ENCODE assay signal across 8 cellular contexts in genomic region chr6:28648878-28649375, GRCh38.
DNase-seq lines count a peak whose midpoint lies in the region; ATAC-seq, FAIRE-seq and TF ChIP-seq lines count a peak whose summit lies in the region.

No MANE protein-coding gene starts in this region.

- no peaks in the 10 kb centered on the region for H3K9me3 ChIP-seq in prostate gland

- H3K27ac ChIP-seq in dorsolateral prefrontal cortex (peak overlapping the region in 14 of 59 donors; percentile 1 to 58 (median 26)), prostate gland (no peak overlapping the region)

- no peak for TF ChIP-seq POLR2A in prostate gland (IDR thresholded peaks at IDR 0.05)
- no peak for TF ChIP-seq POLR2A in GM12892 (IDR thresholded peaks at IDR 0.05; ENCODE audit: low read depth, low read length)

- H3K36me3 ChIP-seq in prostate gland: no peaks in the 10 kb centered on the region

- FAIRE-seq in GM12892 (lab: Jason Lieb, UNC): no peak

- WGBS in prostate gland: 12% methylated on average over 10 of the region's 10 CpGs

- ATAC-seq in HG03280 (IDR thresholded peaks at IDR 0.05; ENCODE audit: unreplicated experiment) (no peak), HG02610 (IDR thresholded peaks at IDR 0.05; ENCODE audit: unreplicated experiment) (no peak)

- no peaks in the 10 kb centered on the region for H3K4me1 ChIP-seq in prostate gland (replicated peaks)

- H3K27me3 ChIP-seq in dorsolateral prefrontal cortex: peaks cover 0 to 10% (median 0%) of the 10 kb centered on the region in 45 donors
- no peaks in the 10 kb centered on the region for H3K27me3 ChIP-seq in prostate gland (replicated peaks; ENCODE audit: insufficient read depth)

- peak overlapping the region; percentile 35 to 80 (median 62) for H3K4me3 ChIP-seq in dorsolateral prefrontal cortex
- H3K4me3 ChIP-seq in prostate gland: peak overlapping the region; percentile 19 to 21

- intact Hi-C loops in dorsolateral prefrontal cortex (cut with DNase I): no loop called here
- intact Hi-C loops in prostate gland (cut with DNase I): no loop called here

- TF ChIP-seq CTCF in dorsolateral prefrontal cortex (IDR thresholded peaks at IDR 0.05 in 54 of 56, conservative IDR thresholded peaks at IDR 0.05 in 2 of 56; ENCODE audit: low read depth in 1 of 56, partially characterized antibody in 56 of 56) (peak in 1 of 56 donors; percentile 4), prostate gland (IDR thresholded peaks at IDR 0.05) (no peak)

- DNase-seq in ELR (ENCODE audit: low read depth) (peak; percentile 33), NCI-H1694 treated with DMSO at 0.1 percent for 48 hours (lab: John Stamatoyannopoulos, UW) (peak; percentile 54), dorsolateral prefrontal cortex (no peak), prostate gland (ENCODE audit: low spot score) (no peak), GM12892 (ENCODE audit: insufficient read length) (no peak), NCI-H1048 (lab: John Stamatoyannopoulos, UW) (no peak)

Comparison
In these comparisons a context has a peak if more than half of its experiments do, and no peak if none do; other contexts are left out.
1. DNase-seq: peak in ELR (single experiment) and NCI-H1694 treated with DMSO at 0.1 percent for 48 hours (single experiment); none in dorsolateral prefrontal cortex (0 of 10), prostate gland (single experiment), GM12892 (single experiment) and NCI-H1048 (single experiment).